In genomic region chr2:170716851-170717598, GRCh38 we compare ENCODE assay signal across 1 cellular context.
TF ChIP-seq lines count a peak whose summit lies in the region.

No MANE protein-coding gene starts in this region.

TF ChIP-seq in WTC11, 78 proteins besides CTCF, POLR2A, EP300 and RAD21 (continued from another document):
- no peak for TF ChIP-seq ZNF425 (CRISPR knock-in tag; conservative IDR thresholded peaks at IDR 0.05)
- peak; percentile 81 for TF ChIP-seq PRDM15 (CRISPR knock-in tag; IDR thresholded peaks at IDR 0.05)
- no peak for TF ChIP-seq SOX15 (CRISPR knock-in tag; IDR thresholded peaks at IDR 0.05)
- TF ChIP-seq NFE2L1 (CRISPR knock-in tag; IDR thresholded peaks at IDR 0.05) = peak; percentile 99
- no peak for TF ChIP-seq ZNF532 (CRISPR knock-in tag; IDR thresholded peaks at IDR 0.05; ENCODE audit: borderline replicate concordance)
- TF ChIP-seq ZNF512 (CRISPR knock-in tag; IDR thresholded peaks at IDR 0.05; ENCODE audit: borderline replicate concordance) = 0 out of 2 replicates have a peak, but pooled peaks have one; percentile 63
- TF ChIP-seq ZNF423 (CRISPR knock-in tag; IDR thresholded peaks at IDR 0.05) = no peak
- no peak for TF ChIP-seq GTF2I (CRISPR knock-in tag; conservative IDR thresholded peaks at IDR 0.05)
- peak; percentile 100 for TF ChIP-seq ZNF138 (CRISPR knock-in tag; conservative IDR thresholded peaks at IDR 0.05)
- peak; percentile 96 for TF ChIP-seq NR1H2 (CRISPR knock-in tag; IDR thresholded peaks at IDR 0.05)
- TF ChIP-seq NFATC4 (CRISPR knock-in tag; IDR thresholded peaks at IDR 0.05) = no peak
- TF ChIP-seq CREB1 (CRISPR knock-in tag; IDR thresholded peaks at IDR 0.05) = peak; percentile 99
- TF ChIP-seq PREB (CRISPR knock-in tag; IDR thresholded peaks at IDR 0.05; ENCODE audit: borderline replicate concordance) = peak; percentile 98; the same call in 1 of the 2 replicates
- TF ChIP-seq MAX (CRISPR knock-in tag; IDR thresholded peaks at IDR 0.05) = peak; percentile 100
- peak; percentile 99 for TF ChIP-seq E2F5 (CRISPR knock-in tag; IDR thresholded peaks at IDR 0.05)
- TF ChIP-seq ZNF671 (CRISPR knock-in tag; IDR thresholded peaks at IDR 0.05) = no peak
- TF ChIP-seq ZBTB43 (CRISPR knock-in tag; IDR thresholded peaks at IDR 0.05) = peak; percentile 97
- TF ChIP-seq EMX1 (CRISPR knock-in tag; IDR thresholded peaks at IDR 0.05) = 0 out of 2 replicates have a peak, but pooled peaks have one; percentile 49
- TF ChIP-seq JAZF1 (CRISPR knock-in tag; IDR thresholded peaks at IDR 0.05) = no peak
- TF ChIP-seq ATF2 (CRISPR knock-in tag; IDR thresholded peaks at IDR 0.05; ENCODE audit: borderline replicate concordance, low read depth) = peak; percentile 99; the same call in 1 of the 2 replicates
- TF ChIP-seq NR2C2 (CRISPR knock-in tag; IDR thresholded peaks at IDR 0.05) = peak; percentile 95
- TF ChIP-seq ELF4 (CRISPR knock-in tag; IDR thresholded peaks at IDR 0.05; ENCODE audit: low read depth) = peak; percentile 99
- peak; percentile 93 for TF ChIP-seq ZNF317 (CRISPR knock-in tag; IDR thresholded peaks at IDR 0.05; ENCODE audit: borderline replicate concordance, low read depth)
- peak; percentile 93; the same call in 1 of the 2 replicates for TF ChIP-seq STAT6 (CRISPR knock-in tag; conservative IDR thresholded peaks at IDR 0.05; ENCODE audit: low read depth)
